In genomic region chr1:9307303-9307702, GRCh38 we compare ENCODE assay signal across 29 cellular contexts.
"Had no signal": no experiment of that assay in that cellular context is flagged by ENCODE, and none has a peak within 500 bp of the region (broad histone marks: within the 10 kb centered on the region; RNA-seq: fewer than 3 reads in every experiment).

No MANE protein-coding gene starts in this region.

- FAIRE-seq: endometrium, endothelial cell of umbilical vein had no signal

- H3K9me3 Mint-ChIP-seq: activated CD4-positive, alpha-beta memory T cell treated with anti-CD3 and anti-CD28 coated beads for 36 hours; activated CD4-positive, alpha-beta T cell treated with anti-CD3 and anti-CD28 coated beads, Interleukin-2, amount 10 ng/mL, durations not matched to agents 24 days and 14 days; activated naive CD4-positive, alpha-beta T cell treated with anti-CD3 and anti-CD28 coated beads for 36 hours; activated naive CD4-positive, alpha-beta T cell treated with anti-CD3 and anti-CD28 coated beads, Interleukin-2, amount 50 U/mL, for 72 hours; activated naive CD8-positive, alpha-beta T cell treated with anti-CD3 and anti-CD28 coated beads, Interleukin-2, amount 10 ng/mL, durations not matched to agents 7 days and 5 days; activated T-cell treated with anti-CD3 and anti-CD28 coated beads, Interleukin-2, amount 50 U/mL, for 4 hours; activated T-helper 2 cell treated with anti-CD3 and anti-CD28 coated beads, Interferon-gamma antibody, Interleukin-2, Interleukin-4, amounts not matched to agents 10 μg/mL and 5 μg/mL and 100 μg/mL, durations not matched to agents 14 hours and 24 hours and 36 hours had no signal

- H3K9me3 ChIP-seq: body of pancreas, colonic mucosa, esophagus squamous epithelium, gastroesophageal sphincter had no signal

- DNase-seq: activated CD4-positive, alpha-beta memory T cell treated with anti-CD3 and anti-CD28 coated beads for 36 hours; activated CD4-positive, alpha-beta T cell treated with anti-CD3 and anti-CD28 coated beads for 36 hours; activated CD4-positive, alpha-beta T cell treated with anti-CD3 and anti-CD28 coated beads, Interleukin-2, amount 10 ng/mL, durations not matched to agents 24 days and 14 days; activated CD4-positive, CD25-positive, alpha-beta regulatory T cell; activated CD4-positive, CD25-positive, alpha-beta regulatory T cell treated with anti-CD3 and anti-CD28 coated beads, Interleukin-2, amount 50 U/mL, for 72 hours; activated CD8-positive, alpha-beta memory T cell treated with anti-CD3 and anti-CD28 coated beads, Interleukin-2, amount 10 ng/mL, durations not matched to agents 7 days and 5 days; activated CD8-positive, alpha-beta memory T cell treated with anti-CD3 and anti-CD28 coated beads, Interleukin-2, amount 50 U/mL, for 4 hours; activated CD8-positive, alpha-beta T cell treated with anti-CD3 and anti-CD28 coated beads, Interleukin-2, amount 10 ng/mL, durations not matched to agents 7 days and 5 days; activated effector memory CD4-positive, alpha-beta T cell treated with anti-CD3 and anti-CD28 coated beads, Interleukin-2, amount 50 U/mL, for 16 hours; activated naive CD4-positive, alpha-beta T cell treated with anti-CD3 and anti-CD28 coated beads for 36 hours; activated naive CD8-positive, alpha-beta T cell treated with anti-CD3 and anti-CD28 coated beads, Interleukin-2, amount 10 ng/mL, durations not matched to agents 7 days and 5 days; activated T-cell treated with anti-CD3 and anti-CD28 coated beads, Interleukin-2, amount 50 U/mL, for 4 hours; amniotic stem cell; anterior cingulate cortex; body of pancreas; caudate nucleus; colonic mucosa; effector CD8-positive, alpha-beta T cell; esophagus squamous epithelium; foreskin melanocyte; head of caudate nucleus; T-helper 1 cell; T-helper 2 cell had no signal

- H3K27me3 ChIP-seq: body of pancreas, colonic mucosa, esophagus squamous epithelium, gastroesophageal sphincter had no signal

- H3K4me3 Mint-ChIP-seq: activated CD4-positive, alpha-beta memory T cell treated with anti-CD3 and anti-CD28 coated beads for 36 hours; activated CD4-positive, alpha-beta T cell treated with anti-CD3 and anti-CD28 coated beads for 36 hours; activated CD4-positive, alpha-beta T cell treated with anti-CD3 and anti-CD28 coated beads, Interleukin-2, amount 10 ng/mL, durations not matched to agents 24 days and 14 days; activated CD8-positive, alpha-beta memory T cell treated with anti-CD3 and anti-CD28 coated beads, Interleukin-2, amount 10 ng/mL, durations not matched to agents 7 days and 5 days; activated CD8-positive, alpha-beta T cell treated with anti-CD3 and anti-CD28 coated beads, Interleukin-2, amount 10 ng/mL, durations not matched to agents 7 days and 5 days; activated naive CD4-positive, alpha-beta T cell treated with anti-CD3 and anti-CD28 coated beads for 36 hours; activated naive CD8-positive, alpha-beta T cell treated with anti-CD3 and anti-CD28 coated beads, Interleukin-2, amount 10 ng/mL, durations not matched to agents 7 days and 5 days; activated T-cell treated with anti-CD3 and anti-CD28 coated beads, Interleukin-2, amount 50 U/mL, for 4 hours had no signal

- H3K27ac ChIP-seq: body of pancreas, colonic mucosa, epithelial cell of prostate had no signal

- H3K27ac Mint-ChIP-seq: activated CD4-positive, alpha-beta memory T cell treated with anti-CD3 and anti-CD28 coated beads for 36 hours; activated CD4-positive, alpha-beta T cell treated with anti-CD3 and anti-CD28 coated beads for 36 hours; activated CD4-positive, alpha-beta T cell treated with anti-CD3 and anti-CD28 coated beads, Interleukin-2, amount 10 ng/mL, durations not matched to agents 24 days and 14 days; activated CD8-positive, alpha-beta memory T cell treated with anti-CD3 and anti-CD28 coated beads, Interleukin-2, amount 10 ng/mL, durations not matched to agents 7 days and 5 days; activated CD8-positive, alpha-beta T cell treated with anti-CD3 and anti-CD28 coated beads, Interleukin-2, amount 10 ng/mL, durations not matched to agents 7 days and 5 days; activated naive CD4-positive, alpha-beta T cell treated with anti-CD3 and anti-CD28 coated beads for 36 hours; activated naive CD4-positive, alpha-beta T cell treated with anti-CD3 and anti-CD28 coated beads, Interleukin-2, amount 50 U/mL, for 72 hours; activated naive CD8-positive, alpha-beta T cell treated with anti-CD3 and anti-CD28 coated beads, Interleukin-2, amount 10 ng/mL, durations not matched to agents 7 days and 5 days; activated T-helper 2 cell treated with anti-CD3 and anti-CD28 coated beads, Interferon-gamma antibody, Interleukin-2, Interleukin-4, amounts not matched to agents 10 μg/mL and 5 μg/mL and 100 μg/mL, durations not matched to agents 14 hours and 24 hours and 36 hours had no signal

- ATAC-seq: activated CD4-positive, alpha-beta T cell treated with anti-CD3 and anti-CD28 coated beads for 36 hours; activated CD8-positive, alpha-beta memory T cell treated with anti-CD3 and anti-CD28 coated beads, Interleukin-2, amount 10 ng/mL, durations not matched to agents 7 days and 5 days; activated CD8-positive, alpha-beta T cell treated with anti-CD3 and anti-CD28 coated beads, Interleukin-2, amount 10 ng/mL, durations not matched to agents 7 days and 5 days; activated naive CD4-positive, alpha-beta T cell treated with anti-CD3 and anti-CD28 coated beads, Interleukin-2, amount 50 U/mL, for 72 hours; activated T-cell treated with anti-CD3 and anti-CD28 coated beads, Interleukin-2, amount 50 U/mL, for 4 hours; body of pancreas; gastroesophageal sphincter had no signal

- H3K36me3 ChIP-seq: colonic mucosa, gastroesophageal sphincter had no signal

- H3K4me1 Mint-ChIP-seq: activated CD8-positive, alpha-beta memory T cell treated with anti-CD3 and anti-CD28 coated beads, Interleukin-2, amount 10 ng/mL, durations not matched to agents 7 days and 5 days had no signal

- H3K4me3 ChIP-seq: body of pancreas, colonic mucosa, esophagus squamous epithelium, gastroesophageal sphincter had no signal

- H3K27me3 Mint-ChIP-seq: activated CD4-positive, alpha-beta memory T cell treated with anti-CD3 and anti-CD28 coated beads for 36 hours; activated CD4-positive, alpha-beta T cell treated with anti-CD3 and anti-CD28 coated beads for 36 hours; activated CD4-positive, alpha-beta T cell treated with anti-CD3 and anti-CD28 coated beads, Interleukin-2, amount 10 ng/mL, durations not matched to agents 24 days and 14 days; activated CD8-positive, alpha-beta memory T cell treated with anti-CD3 and anti-CD28 coated beads, Interleukin-2, amount 10 ng/mL, durations not matched to agents 7 days and 5 days had no signal

- H3K36me3 Mint-ChIP-seq: activated CD4-positive, alpha-beta memory T cell treated with anti-CD3 and anti-CD28 coated beads for 36 hours; activated CD8-positive, alpha-beta memory T cell treated with anti-CD3 and anti-CD28 coated beads, Interleukin-2, amount 10 ng/mL, durations not matched to agents 7 days and 5 days; activated naive CD4-positive, alpha-beta T cell treated with anti-CD3 and anti-CD28 coated beads, Interleukin-2, amount 50 U/mL, for 72 hours; activated naive CD8-positive, alpha-beta T cell treated with anti-CD3 and anti-CD28 coated beads, Interleukin-2, amount 10 ng/mL, durations not matched to agents 7 days and 5 days had no signal
